23 cellular contexts compared by ENCODE assay signal in genomic region chr1:65480684-65481405, GRCh38.
"Had no signal": no experiment of that assay in that cellular context is flagged by ENCODE, and none has a peak within 500 bp of the region (broad histone marks: within the 10 kb centered on the region; RNA-seq: fewer than 3 reads in every experiment).

No MANE protein-coding gene starts in this region.

- DNase-seq: activated CD4-positive, alpha-beta T cell treated with anti-CD3 and anti-CD28 coated beads for 4 hours; activated CD4-positive, alpha-beta T cell treated with anti-CD3 and anti-CD28 coated beads, Interleukin-2, amount 50 U/mL, for 4 hours; activated T-cell treated with anti-CD3 and anti-CD28 coated beads, Interleukin-2, amount 50 U/mL, for 4 hours; central memory CD4-positive, alpha-beta T cell; foreskin melanocyte; heart right ventricle; kidney glomerular epithelial cell; left lung; lower lobe of right lung; mesenchymal stem cell; naive thymus-derived CD8-positive, alpha-beta T cell; nucleus accumbens; pancreas; retina; stimulated activated naive B cell treated with anti-CD40 and anti-IgM and Interleukin-4, amounts not matched to agents 10 μg/mL and 1 μg/mL and 100 μg/mL, for 72 hours; T-helper 2 cell had no signal

- H3K36me3 ChIP-seq: breast epithelium, esophagus muscularis mucosa, heart right ventricle, left lung, lower lobe of right lung, pancreas, prostate gland, tibial nerve had no signal

- H3K4me1 ChIP-seq: breast epithelium, left lung, lower lobe of right lung, prostate gland had no signal

- H3K27ac ChIP-seq: breast epithelium, esophagus muscularis mucosa, heart right ventricle, left lung, lower lobe of right lung, pancreas, prostate gland, skin epidermis, tibial nerve, VCaP had no signal

- H3K27me3 ChIP-seq: breast epithelium, esophagus muscularis mucosa, heart right ventricle, left lung, pancreas, tibial nerve had no signal

- FAIRE-seq: endothelial cell of umbilical vein, pancreas had no signal

- H3K4me3 ChIP-seq: breast epithelium, esophagus muscularis mucosa, heart right ventricle, left lung, lower lobe of right lung, pancreas, prostate gland, skin epidermis, tibial nerve had no signal

- H3K9me3 ChIP-seq: breast epithelium, esophagus muscularis mucosa, heart right ventricle, left lung, lower lobe of right lung, pancreas, prostate gland, tibial nerve had no signal
